9 cellular contexts compared by ENCODE assay signal in genomic region chr9:133658442-133659431, GRCh38. TPM values are rescaled to one million over a fixed set of nuclear protein-coding genes. Genes with fewer than 3 reads are reported as not detected.
A peak's percentile ranks its signal among the peaks of the same experiment; 100 is the strongest.
DNase-seq lines count a peak whose midpoint lies in the region; ATAC-seq and TF ChIP-seq lines count a peak whose summit lies in the region.
"Had no signal": no experiment of that assay in that cellular context is flagged by ENCODE, and none has a peak within 500 bp of the region (broad histone marks: within the 10 kb centered on the region; RNA-seq: fewer than 3 reads in every experiment).

No MANE protein-coding gene starts in this region.

- H3K4me2 ChIP-seq in mesenchymal stem cell (ENCODE audit: low read length, poor library complexity, severe bottlenecking), result peak overlapping the region; percentile 32

- H2AK5ac ChIP-seq in mesenchymal stem cell (ENCODE audit: low read length, severe bottlenecking), result no peak overlapping the region

- no peaks in the 10 kb centered on the region for H3K79me1 ChIP-seq in mesenchymal stem cell (replicated peaks; ENCODE audit: low read length, poor library complexity, severe bottlenecking)

- H3K4me3 ChIP-seq in mesenchymal stem cell (ENCODE audit: insufficient read depth in 1 of 2, low read depth in 1 of 2, low read length in 2 of 2), result peak overlapping the region in 1 of 2 experiments; percentile 44

- 20% methylated on average over 46 of the region's 46 CpGs for WGBS in mesenchymal stem cell

- H3K27ac Mint-ChIP-seq in brain, result peak overlapping the region in 4 of 5 experiments; percentile 0 to 52 (median 28)
- H3K27ac Mint-ChIP-seq in activated CD8-positive, alpha-beta memory T cell treated with anti-CD3 and anti-CD28 coated beads, Interleukin-2, amount 10 ng/mL, durations not matched to agents 7 days and 5 days, result no peak overlapping the region

- no peak for TF ChIP-seq CTCF in brain (conservative IDR thresholded peaks at IDR 0.05)

- no peak overlapping the region for H3K9ac ChIP-seq in mesenchymal stem cell (ENCODE audit: low read length)

- no peak overlapping the region for H4K91ac ChIP-seq in mesenchymal stem cell (ENCODE audit: low read length)

- H2BK12ac ChIP-seq in mesenchymal stem cell (ENCODE audit: low read length in 2 of 2), result peak overlapping the region in 1 of 2 experiments; percentile 29

- H3K4me1 ChIP-seq in mesenchymal stem cell (ENCODE audit: control insufficient read depth, insufficient read depth, low read depth, low read length), result peaks cover 14% of the 10 kb centered on the region

- ATAC-seq in GM21381 (IDR thresholded peaks at IDR 0.05; ENCODE audit: unreplicated experiment) (no peak), HG02938 (IDR thresholded peaks at IDR 0.05; ENCODE audit: unreplicated experiment) (no peak), HG02885 (IDR thresholded peaks at IDR 0.05; ENCODE audit: poor library complexity, unreplicated experiment) (no peak)
- ATAC-seq in activated CD8-positive, alpha-beta memory T cell treated with anti-CD3 and anti-CD28 coated beads, Interleukin-2, amount 10 ng/mL, durations not matched to agents 7 days and 5 days, result no peak

- peaks cover 10% of the 10 kb centered on the region for H3K27me3 Mint-ChIP-seq in brain
- H3K27me3 Mint-ChIP-seq in activated CD8-positive, alpha-beta memory T cell treated with anti-CD3 and anti-CD28 coated beads, Interleukin-2, amount 10 ng/mL, durations not matched to agents 7 days and 5 days, result peaks cover 55% of the 10 kb centered on the region

- H4K8ac ChIP-seq in mesenchymal stem cell (ENCODE audit: low read length), result no peak overlapping the region

- no peak overlapping the region for H3K27ac ChIP-seq in mesenchymal stem cell (ENCODE audit: low read length, poor library complexity, severe bottlenecking)
- H3K27ac ChIP-seq: epithelial cell of prostate had no signal

- H3K36me3 Mint-ChIP-seq in brain, result no peaks in the 10 kb centered on the region
- no peaks in the 10 kb centered on the region for H3K36me3 Mint-ChIP-seq in activated CD8-positive, alpha-beta memory T cell treated with anti-CD3 and anti-CD28 coated beads, Interleukin-2, amount 10 ng/mL, durations not matched to agents 7 days and 5 days

- in situ Hi-C loops in Caki2 (cut with HindIII; ENCODE audit: low pct_unique_long_range_greater_than_20kb, low sequenced_read_pairs), result no loop called here

- H3K4me3 Mint-ChIP-seq in brain, result peak overlapping the region; percentile 26 to 56 (median 51)
- no peak overlapping the region for H3K4me3 Mint-ChIP-seq in activated CD8-positive, alpha-beta memory T cell treated with anti-CD3 and anti-CD28 coated beads, Interleukin-2, amount 10 ng/mL, durations not matched to agents 7 days and 5 days

- no peak overlapping the region for H2BK15ac ChIP-seq in mesenchymal stem cell (ENCODE audit: low read depth, poor library complexity, severe bottlenecking)

- CTCF ChIA-PET in activated CD8-positive, alpha-beta memory T cell treated with anti-CD3 and anti-CD28 coated beads, Interleukin-2, amount 10 ng/mL, durations not matched to agents 7 days and 5 days (lab: Charles Lee), result interaction anchor here (0.9 to 1.8 kb wide), 2 partner anchors 18 to 124 kb away, joined by 3 to 4 read pairs; no protein-coding TSS in a partner anchor

- no peak overlapping the region for H2BK5ac ChIP-seq in mesenchymal stem cell (ENCODE audit: low read depth, low read length, poor library complexity, severe bottlenecking)

- no peaks in the 10 kb centered on the region for H3K36me3 ChIP-seq in mesenchymal stem cell (ENCODE audit: control insufficient read depth in 1 of 2, insufficient read depth in 2 of 2, low read depth in 1 of 2, low read length in 2 of 2)

- H3K9me3 Mint-ChIP-seq in brain, result no peaks in the 10 kb centered on the region
- H3K9me3 Mint-ChIP-seq in activated CD8-positive, alpha-beta memory T cell treated with anti-CD3 and anti-CD28 coated beads, Interleukin-2, amount 10 ng/mL, durations not matched to agents 7 days and 5 days (ENCODE audit: low read depth), result no peaks in the 10 kb centered on the region

- peaks cover 86 to 92% of the 10 kb centered on the region in 2 experiments for H3K27me3 ChIP-seq in mesenchymal stem cell (ENCODE audit: control insufficient read depth in 1 of 2, insufficient read depth in 1 of 2, low read length in 2 of 2)

- H3K18ac ChIP-seq in mesenchymal stem cell (ENCODE audit: low read depth in 1 of 2, low read length in 2 of 2), result peak overlapping the region in 1 of 2 experiments; percentile 61

- H2BK120ac ChIP-seq in mesenchymal stem cell (ENCODE audit: low read depth, low read length), result no peak overlapping the region

- no peaks in the 10 kb centered on the region for H3K9me3 ChIP-seq in mesenchymal stem cell (ENCODE audit: control insufficient read depth, low read length)

- H3K14ac ChIP-seq in mesenchymal stem cell (ENCODE audit: low read length in 2 of 2), result peak overlapping the region in 1 of 2 experiments; percentile 89

- peak overlapping the region in 1 of 2 experiments; percentile 51 for H3K4ac ChIP-seq in mesenchymal stem cell (ENCODE audit: low read depth in 1 of 2, low read length in 2 of 2)

- peak; percentile 75 for DNase-seq in Caki2 (ENCODE audit: low read depth)
- peak; percentile 60 for DNase-seq in LoVo (ENCODE audit: low spot score)
- peak; percentile 31 for DNase-seq in mesenchymal stem cell
- no peak for DNase-seq in activated CD8-positive, alpha-beta memory T cell treated with anti-CD3 and anti-CD28 coated beads, Interleukin-2, amount 10 ng/mL, durations not matched to agents 7 days and 5 days

- H2AFZ ChIP-seq in mesenchymal stem cell (ENCODE audit: low read depth, low read length), result peak overlapping the region; percentile 68

- peak overlapping the region in 1 of 2 experiments; percentile 46 for H3K23ac ChIP-seq in mesenchymal stem cell (ENCODE audit: low read length in 2 of 2)

- H3K4me1 Mint-ChIP-seq in brain, result peaks cover 41% of the 10 kb centered on the region
- H3K4me1 Mint-ChIP-seq in activated CD8-positive, alpha-beta memory T cell treated with anti-CD3 and anti-CD28 coated beads, Interleukin-2, amount 10 ng/mL, durations not matched to agents 7 days and 5 days, result no peaks in the 10 kb centered on the region

RNA-seq across cellular contexts. Expression of gene DBH, which starts 22.6 kb away (rescaled TPM):
- total RNA-seq in Caki2 (2014; rRNA removed; shearing (Covaris generic); ENCODE audit: low replicate concordance), result not detected in 2 replicates
- polyA plus RNA-seq in brain (ENCODE audit: insufficient read depth, low read depth, low replicate concordance), result 4.9 TPM
- not detected for polyA plus RNA-seq in mesenchymal stem cell (2013, experiment 1 of 2)
- polyA plus RNA-seq in mesenchymal stem cell (2013, experiment 2 of 2), result not detected
- not detected for total RNA-seq in activated CD8-positive, alpha-beta memory T cell treated with anti-CD3 and anti-CD28 coated beads, Interleukin-2, amount 10 ng/mL, durations not matched to agents 7 days and 5 days

RNA-seq across cellular contexts. Expression of gene FAM163B, which starts 49.5 kb away (rescaled TPM):
- total RNA-seq in Caki2 (2014; rRNA removed; shearing (Covaris generic); ENCODE audit: low replicate concordance), result not detected in 2 replicates
- 89.4 TPM for polyA plus RNA-seq in brain (ENCODE audit: insufficient read depth, low read depth, low replicate concordance)
- polyA plus RNA-seq in mesenchymal stem cell (2013, experiment 1 of 2), result 0.07 TPM
- 0.10 TPM for polyA plus RNA-seq in mesenchymal stem cell (2013, experiment 2 of 2)
- total RNA-seq in activated CD8-positive, alpha-beta memory T cell treated with anti-CD3 and anti-CD28 coated beads, Interleukin-2, amount 10 ng/mL, durations not matched to agents 7 days and 5 days, result not detected
